9 cellular contexts compared by ENCODE assay signal in the genomic region with DNA sequence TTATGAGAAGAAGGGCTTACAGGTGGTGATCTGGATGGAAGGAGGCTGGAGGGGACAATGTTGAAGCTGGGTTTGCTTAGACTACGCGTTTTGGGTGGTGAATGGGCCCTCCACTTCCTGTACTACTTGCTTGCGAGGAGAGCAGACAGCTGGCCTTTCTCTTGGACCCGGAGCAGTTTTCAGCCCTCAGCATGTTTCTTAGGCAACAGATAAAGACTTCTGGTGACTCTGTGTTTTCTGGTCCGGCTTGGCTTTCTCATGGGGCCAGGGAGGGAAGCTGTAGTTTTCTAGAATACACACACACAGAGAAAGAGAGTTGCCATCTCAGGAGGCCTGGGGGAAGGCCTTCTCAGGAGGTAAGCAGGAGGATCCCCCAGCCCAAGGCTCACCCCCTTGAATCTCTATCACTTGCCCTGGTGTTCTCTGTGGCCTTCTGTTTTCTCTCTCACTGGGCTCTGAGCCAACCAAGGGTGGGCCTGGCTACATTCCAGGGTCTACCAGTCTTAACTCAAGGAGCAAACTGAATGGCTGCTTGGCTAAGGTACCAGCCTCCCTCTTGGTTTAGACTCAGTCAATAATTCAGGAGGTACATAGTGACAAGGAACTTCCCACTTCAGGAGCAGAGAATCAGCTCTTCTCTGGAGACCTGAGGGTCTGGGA. TPM values are rescaled to one million over a fixed set of nuclear protein-coding genes. Genes with fewer than 3 reads are reported as not detected.
DNase-seq lines count a peak whose midpoint lies in the region; ATAC-seq and TF ChIP-seq lines count a peak whose summit lies in the region.
"Had no signal": no experiment of that assay in that cellular context is flagged by ENCODE, and none has a peak within 500 bp of the region (broad histone marks: within the 10 kb centered on the region; RNA-seq: fewer than 3 reads in every experiment).

No MANE protein-coding gene starts in this region.

- H3K27me3 Mint-ChIP-seq in CD8-positive, alpha-beta T cell (ENCODE audit: low read depth) = no peaks in the 10 kb centered on the region
- no peaks in the 10 kb centered on the region for H3K27me3 Mint-ChIP-seq in chondrocyte (ENCODE audit: low read depth)
- peaks cover 8% of the 10 kb centered on the region for H3K27me3 Mint-ChIP-seq in nephron progenitor cell (ENCODE audit: low read depth, poor library complexity)
- H3K27me3 Mint-ChIP-seq in H9 (ENCODE audit: low read depth) = peaks cover 22% of the 10 kb centered on the region

- H3K4ac ChIP-seq in mesendoderm (ENCODE audit: low read depth, low read length) (no peak overlapping the region), H9 (ENCODE audit: low read depth, low read length) (no peak overlapping the region)

- H3K23ac ChIP-seq in mesendoderm (ENCODE audit: low read length) (no peak overlapping the region), H9 (ENCODE audit: insufficient read length, low read depth, low read length) (no peak overlapping the region)

- POLR2A ChIA-PET in CD8-positive, alpha-beta T cell (lab: Charles Lee) = interaction anchor here (1.1 to 4.7 kb wide), 4 partner anchors 22 to 82 kb away, joined by 3 to 35 read pairs (median 8); a partner anchor contains a TSS

- H3K9me3 ChIP-seq in CD8-positive, alpha-beta T cell (ENCODE audit: low read length) = no peaks in the 10 kb centered on the region
- no peaks in the 10 kb centered on the region for H3K9me3 ChIP-seq in H9 (ENCODE audit: control insufficient read depth, low read depth, low read length)

- H3K23me2 ChIP-seq in H9 (ENCODE audit: insufficient read length, low read depth, low read length, poor library complexity, severe bottlenecking) = peaks cover 10% of the 10 kb centered on the region

- H3K9me3 Mint-ChIP-seq in CD8-positive, alpha-beta T cell = no peaks in the 10 kb centered on the region
- no peaks in the 10 kb centered on the region for H3K9me3 Mint-ChIP-seq in chondrocyte (ENCODE audit: low read depth)
- peaks cover 28% of the 10 kb centered on the region for H3K9me3 Mint-ChIP-seq in nephron progenitor cell
- peaks cover 10 to 21% of the 10 kb centered on the region in 2 experiments for H3K9me3 Mint-ChIP-seq in H9

- intact Hi-C loops in CD8-positive, alpha-beta T cell (cut with DNase I, micrococcal nuclease) = loop anchor here in 1 of 2 experiments (10.0 kb wide), 1 partner anchor 359 kb away; a partner anchor contains a TSS

- H2AK5ac ChIP-seq in mesendoderm (ENCODE audit: low read length) (no peak overlapping the region), H9 (ENCODE audit: insufficient read length, low read length) (no peak overlapping the region)

- CTCF ChIA-PET in CD8-positive, alpha-beta T cell (lab: Charles Lee) = interaction anchor here (0.9 to 7.7 kb wide), 5 partner anchors 9 to 84 kb away, joined by 3 to 63 read pairs (median 5); a partner anchor contains a TSS

- H3K27ac Mint-ChIP-seq in CD8-positive, alpha-beta T cell = peak overlapping the region; percentile 83
- H3K27ac Mint-ChIP-seq in chondrocyte (ENCODE audit: unreplicated experiment) = peak overlapping the region; percentile 73
- H3K27ac Mint-ChIP-seq in nephron progenitor cell = peak overlapping the region; percentile 87
- peak overlapping the region in 1 of 3 experiments; percentile 49; a peak in 1 of 7 replicates for H3K27ac Mint-ChIP-seq in H9

- WGBS in mesendoderm (ENCODE audit: extremely low coverage, insufficient coverage, low lambda C conversion rate) = no CpG with 5 or more reads among the region's 5 CpGs
- no CpG with 5 or more reads among the region's 5 CpGs for WGBS in H9 (ENCODE audit: extremely low coverage, insufficient read length, low lambda C conversion rate)

- no peak overlapping the region for H3T11ph ChIP-seq in H9 (ENCODE audit: low read length)

- H2BK120ac ChIP-seq in mesendoderm (ENCODE audit: low read depth, low read length) (no peak overlapping the region), H9 (ENCODE audit: low read depth, low read length, poor library complexity, severe bottlenecking) (no peak overlapping the region)

- no peak for TF ChIP-seq CTCF in CD8-positive, alpha-beta T cell (IDR thresholded peaks at IDR 0.05)
- TF ChIP-seq CTCF in chondrocyte (IDR thresholded peaks at IDR 0.05) (no peak), nephron progenitor cell (IDR thresholded peaks at IDR 0.05) (no peak), H9 (conservative IDR thresholded peaks at IDR 0.05) (no peak)

- H4K20me1 ChIP-seq in H9 (ENCODE audit: control insufficient read depth, insufficient read depth, insufficient read length) = no peaks in the 10 kb centered on the region

- H3K4me2 ChIP-seq in mesendoderm (ENCODE audit: low read length) (no peak overlapping the region), H9 (ENCODE audit: insufficient read depth, insufficient read length, low read length) (no peak overlapping the region)

- peaks cover 16% of the 10 kb centered on the region for H3K36me3 Mint-ChIP-seq in CD8-positive, alpha-beta T cell
- H3K36me3 Mint-ChIP-seq in chondrocyte (ENCODE audit: low read depth) (peaks cover 3% of the 10 kb centered on the region), nephron progenitor cell (ENCODE audit: low read depth) (peaks cover 24% of the 10 kb centered on the region), H9 (ENCODE audit: insufficient read depth in 1 of 3, low read depth in 3 of 3) (peaks cover 3 to 38% (median 28%) of the 10 kb centered on the region in 3 experiments)

- H3K4me1 Mint-ChIP-seq in CD8-positive, alpha-beta T cell (ENCODE audit: low read depth) = peaks cover 43% of the 10 kb centered on the region
- H3K4me1 Mint-ChIP-seq in chondrocyte (ENCODE audit: low read depth) (peaks cover 26% of the 10 kb centered on the region), nephron progenitor cell (peaks cover 20% of the 10 kb centered on the region), H9 (peaks cover 15 to 17% of the 10 kb centered on the region in 2 experiments)

- no peak for ATAC-seq in CD8-positive, alpha-beta T cell
- ATAC-seq: activated CD4-positive, CD25-positive, alpha-beta regulatory T cell treated with anti-CD3 and anti-CD28 coated beads, Interleukin-2, amount 50 U/mL, for 24 hours had no signal

- peak overlapping the region; percentile 16 for H3K27ac ChIP-seq in CD8-positive, alpha-beta T cell (ENCODE audit: low read depth, low read length)
- H3K27ac ChIP-seq in mesendoderm (ENCODE audit: low read depth, low read length) = no peak overlapping the region
- no peak overlapping the region for H3K27ac ChIP-seq in H9 (ENCODE audit: insufficient read length, low read depth, low read length)

- no peak overlapping the region for H2AFZ ChIP-seq in H9 (ENCODE audit: low read length)

- H3K9ac ChIP-seq in mesendoderm (ENCODE audit: low read length) = no peak overlapping the region
- H3K9ac ChIP-seq in H9 (ENCODE audit: extremely low read depth, insufficient read length, low read length) = no peak overlapping the region

- no peak overlapping the region for H3K56ac ChIP-seq in mesendoderm (ENCODE audit: low read length)
- H3K56ac ChIP-seq in H9 (ENCODE audit: insufficient read length, low read depth, low read length) = no peak overlapping the region

- H3K79me1 ChIP-seq in mesendoderm (ENCODE audit: low read length) (no peaks in the 10 kb centered on the region), H9 (ENCODE audit: insufficient read depth, low read depth, low read length, poor library complexity, severe bottlenecking) (peaks cover 3% of the 10 kb centered on the region)

- H3K4me3 Mint-ChIP-seq in CD8-positive, alpha-beta T cell = peak overlapping the region; percentile 71
- peak overlapping the region; percentile 11 for H3K4me3 Mint-ChIP-seq in chondrocyte (ENCODE audit: unreplicated experiment)
- H3K4me3 Mint-ChIP-seq in nephron progenitor cell = peak overlapping the region; percentile 52
- H3K4me3 Mint-ChIP-seq in H9 = peak overlapping the region in 1 of 2 experiments; percentile 31; a peak in 1 of 5 replicates

- no peak overlapping the region for H3K14ac ChIP-seq in H9 (ENCODE audit: insufficient read depth, low read length)

- H4K8ac ChIP-seq in mesendoderm (ENCODE audit: low read depth, low read length) = no peak overlapping the region
- no peak overlapping the region for H4K8ac ChIP-seq in H9 (replicated peaks; ENCODE audit: insufficient read length, low read depth, low read length)

- H2BK5ac ChIP-seq in mesendoderm (ENCODE audit: low read length) (no peak overlapping the region), H9 (ENCODE audit: insufficient read length, low read length) (no peak overlapping the region)

- no peak overlapping the region for H4K91ac ChIP-seq in H9 (ENCODE audit: insufficient read length, low read depth, low read length)

- no peak overlapping the region for H2BK20ac ChIP-seq in H9 (ENCODE audit: low read depth, low read length, poor library complexity, severe bottlenecking)

- peak in 1 of 7 experiments; percentile 24 for DNase-seq in CD8-positive, alpha-beta T cell
- DNase-seq in NCI-H69 (lab: John Stamatoyannopoulos, UW) (peak; percentile 47), chondrocyte (ENCODE audit: low spot score) (no peak), nephron progenitor cell (no peak), mesendoderm (no peak), H9 (no peak)
- no peak for DNase-seq in activated CD8-positive, alpha-beta memory T cell treated with anti-CD3 and anti-CD28 coated beads, Interleukin-2, amount 50 U/mL, for 48 hours
- no peak for DNase-seq in stimulated activated CD8-positive, alpha-beta memory T cell treated with anti-CD3 and anti-CD28 coated beads, Interleukin-4, amount 100 ng/mL, for 48 hours

- no peak overlapping the region for H3K4me3 ChIP-seq in CD8-positive, alpha-beta T cell (ENCODE audit: low read depth, low read length)
- no peak overlapping the region for H3K4me3 ChIP-seq in mesendoderm (ENCODE audit: low read length)

- no peak overlapping the region for H2BK12ac ChIP-seq in H9 (ENCODE audit: insufficient read length, low read depth, low read length)

- H3K4me1 ChIP-seq in CD8-positive, alpha-beta T cell (ENCODE audit: insufficient read depth, low read length) = peaks cover 33% of the 10 kb centered on the region
- H3K4me1 ChIP-seq in mesendoderm (ENCODE audit: control insufficient read depth, low read depth, low read length) = no peaks in the 10 kb centered on the region
- H3K4me1 ChIP-seq in H9 (ENCODE audit: insufficient read depth, low read length) = no peaks in the 10 kb centered on the region; the same call in 1 of the 2 replicates

- H3K79me2 ChIP-seq in mesendoderm (ENCODE audit: control insufficient read depth, insufficient read depth, low read length) = no peaks in the 10 kb centered on the region
- H3K79me2 ChIP-seq in H9 (ENCODE audit: insufficient read depth, low read length) = no peaks in the 10 kb centered on the region

- peaks cover 11% of the 10 kb centered on the region for H3K36me3 ChIP-seq in CD8-positive, alpha-beta T cell (ENCODE audit: insufficient read depth, low read length)
- H3K36me3 ChIP-seq in mesendoderm (ENCODE audit: control insufficient read depth, insufficient read depth, low read length) = no peaks in the 10 kb centered on the region

- H3K18ac ChIP-seq in mesendoderm (ENCODE audit: low read length) (no peak overlapping the region), H9 (ENCODE audit: insufficient read length, low read depth, low read length) (no peak overlapping the region)

- H2BK15ac ChIP-seq in mesendoderm (replicated peaks; ENCODE audit: low read depth) = no peak overlapping the region
- H2BK15ac ChIP-seq in H9 (ENCODE audit: low read depth, low read length) = no peak overlapping the region

- H4K5ac ChIP-seq in mesendoderm (ENCODE audit: low read length) (no peak overlapping the region), H9 (ENCODE audit: insufficient read length, low read depth, low read length) (no peak overlapping the region)

- no peaks in the 10 kb centered on the region for H3K27me3 ChIP-seq in CD8-positive, alpha-beta T cell (ENCODE audit: insufficient read depth, low read length)
- no peaks in the 10 kb centered on the region for H3K27me3 ChIP-seq in mesendoderm (ENCODE audit: insufficient read depth, low read length, poor library complexity)
- no peaks in the 10 kb centered on the region for H3K27me3 ChIP-seq in H9 (ENCODE audit: insufficient read depth, low read length)

RNA-seq across cellular contexts. Expression of a gene that starts 2.4 kb away (rescaled TPM):
- 10 to 100 TPM; 30.0 to 32.3 TPM for total RNA-seq in CD8-positive, alpha-beta T cell
- total RNA-seq in chondrocyte (31.0 to 34.2 TPM (median 32.3 TPM) in 3 replicates), H9 (2021) (57.5 and 61.1 TPM in 2 replicates)
- polyA plus RNA-seq in mesendoderm (2013, experiment 1 of 2) = 23.1 TPM
- 22.0 TPM for polyA plus RNA-seq in mesendoderm (2013, experiment 2 of 2)

RNA-seq across cellular contexts. Expression of a gene that starts 2.5 kb away (rescaled TPM):
- under 1 TPM; 0.53 to 0.65 TPM for total RNA-seq in CD8-positive, alpha-beta T cell
- total RNA-seq in chondrocyte = 0.23 to 0.32 TPM (median 0.27 TPM) in 3 replicates
- 0.21 TPM for polyA plus RNA-seq in mesendoderm (2013, experiment 1 of 2)
- polyA plus RNA-seq in mesendoderm (2013, experiment 2 of 2) = 0.15 TPM
- total RNA-seq in H9 (2021) = 0.88 and 1.1 TPM in 2 replicates

RNA-seq across cellular contexts. Expression of a gene that starts 21.1 kb away (rescaled TPM):
- total RNA-seq in CD8-positive, alpha-beta T cell = 100 to 1,000 TPM; 198 to 213 TPM
- total RNA-seq in chondrocyte = 43.9 to 65.2 TPM (median 45.6 TPM) in 3 replicates
- 92.7 TPM for polyA plus RNA-seq in mesendoderm (2013, experiment 1 of 2)
- polyA plus RNA-seq in mesendoderm (2013, experiment 2 of 2) = 90.3 TPM
- total RNA-seq in H9 (2021) = 164 and 171 TPM in 2 replicates

RNA-seq across cellular contexts. Expression of a gene that starts 27.0 kb away (rescaled TPM):
- total RNA-seq in CD8-positive, alpha-beta T cell = 10 to 100 TPM; 13.1 to 14.1 TPM
- total RNA-seq in chondrocyte = not detected in 3 replicates
- polyA plus RNA-seq in mesendoderm (2013, experiment 1 of 2) = 0.22 TPM
- polyA plus RNA-seq in mesendoderm (2013, experiment 2 of 2) = 0.32 TPM
- 0.48 and 0.98 TPM in 2 replicates for total RNA-seq in H9 (2021)

RNA-seq across cellular contexts. Expression of a gene that starts 43.1 kb away (rescaled TPM):
- 100 to 1,000 TPM; 183 to 191 TPM for total RNA-seq in CD8-positive, alpha-beta T cell
- total RNA-seq in chondrocyte (109 to 118 TPM (median 117 TPM) in 3 replicates), H9 (2021) (264 and 272 TPM in 2 replicates)
- polyA plus RNA-seq in mesendoderm (2013, experiment 1 of 2) = 165 TPM
- 161 TPM for polyA plus RNA-seq in mesendoderm (2013, experiment 2 of 2)
